ENCODE assay signal across 28 cellular contexts in genomic region chr2:199199797-199200196, GRCh38.
"Had no signal": no experiment of that assay in that cellular context is flagged by ENCODE, and none has a peak within 500 bp of the region (broad histone marks: within the 10 kb centered on the region; RNA-seq: fewer than 3 reads in every experiment).

No MANE protein-coding gene starts in this region.

- FAIRE-seq: endometrium, islet of Langerhans, keratinocyte had no signal

- H3K27ac ChIP-seq: colonic mucosa, epithelial cell of prostate, esophagus squamous epithelium, gastrocnemius medialis, heart right ventricle, left lung had no signal

- H3K4me1 Mint-ChIP-seq: memory B cell had no signal

- H3K36me3 ChIP-seq: colonic mucosa, esophagus squamous epithelium, gastrocnemius medialis, heart right ventricle, left lung had no signal

- H3K4me1 ChIP-seq: colonic mucosa, esophagus squamous epithelium, gastrocnemius medialis, heart right ventricle, left lung had no signal

- H3K4me3 Mint-ChIP-seq: dendritic cell treated with granulocyte-macrophage colony-stimulating factor and Interleukin-4, amounts not matched to agents 40 ng/mL and 50 ng/mL, for 4 days; effector memory CD8-positive, alpha-beta T cell; endodermal cell; memory B cell had no signal

- H3K9me3 ChIP-seq: colonic mucosa, esophagus squamous epithelium, gastrocnemius medialis, heart right ventricle, left lung had no signal

- H3K4me3 ChIP-seq: colonic mucosa, esophagus squamous epithelium, gastrocnemius medialis, heart right ventricle, left lung, lung had no signal

- H3K27ac Mint-ChIP-seq: dendritic cell treated with granulocyte-macrophage colony-stimulating factor and Interleukin-4, amounts not matched to agents 40 ng/mL and 50 ng/mL, for 4 days; effector memory CD8-positive, alpha-beta T cell; endodermal cell; memory B cell had no signal

- ATAC-seq: effector memory CD8-positive, alpha-beta T cell; esophagus mucosa; gastrocnemius medialis; heart right ventricle; left cardiac atrium; left lung; left ventricle myocardium superior had no signal

- H3K27me3 ChIP-seq: colonic mucosa, esophagus squamous epithelium, gastrocnemius medialis, left lung had no signal

- H3K27me3 Mint-ChIP-seq: dendritic cell treated with granulocyte-macrophage colony-stimulating factor and Interleukin-4, amounts not matched to agents 40 ng/mL and 50 ng/mL, for 4 days; effector memory CD8-positive, alpha-beta T cell; memory B cell had no signal

- H3K36me3 Mint-ChIP-seq: memory B cell had no signal

- H3K9me3 Mint-ChIP-seq: endodermal cell, memory B cell had no signal

- DNase-seq: colonic mucosa; cortex of kidney; effector CD8-positive, alpha-beta T cell; effector memory CD8-positive, alpha-beta T cell; endodermal cell; erythroblast; esophagus squamous epithelium; foreskin fibroblast; foreskin melanocyte; gastrocnemius medialis; glutamatergic neuron; head of caudate nucleus; heart right ventricle; hippocampal formation; left cardiac atrium; left lung; left ventricle myocardium superior; mammary epithelial cell; mesendoderm; midbrain had no signal
